Comparison of ENCODE assay signal across 8 cellular contexts in the genomic region with DNA sequence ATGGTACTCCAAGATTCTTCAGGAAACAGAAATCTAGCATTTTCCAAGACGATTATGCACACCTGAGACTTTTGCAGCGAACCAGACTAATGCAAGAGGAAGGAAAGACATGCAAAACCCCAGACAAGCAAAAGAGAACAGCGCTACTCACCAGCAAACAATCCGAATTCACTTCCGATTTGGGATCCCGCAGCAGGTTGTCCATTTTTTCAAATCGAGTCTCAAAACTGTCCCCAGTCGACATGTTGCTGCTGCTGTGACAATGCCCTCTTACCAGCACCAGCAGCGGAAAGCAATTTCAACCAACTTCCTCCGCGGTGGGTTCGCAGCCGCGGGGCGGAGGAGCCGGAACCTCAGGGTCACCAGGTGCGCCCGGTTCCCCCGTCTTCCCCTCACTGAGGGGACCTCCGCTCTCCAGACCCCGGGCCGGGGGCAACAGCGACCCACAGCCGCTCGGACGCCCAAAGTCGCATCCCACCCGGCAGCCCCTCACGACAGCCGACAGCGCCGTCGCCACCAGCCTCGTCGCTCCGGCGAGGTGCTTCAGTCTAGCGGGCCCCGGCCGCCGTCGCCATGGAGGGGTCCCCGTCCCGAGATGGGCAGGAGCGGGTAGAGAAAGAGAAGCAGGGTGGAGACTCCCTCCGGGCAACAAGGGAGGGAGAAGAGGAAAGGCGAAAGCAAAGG.
DNase-seq lines count a peak whose midpoint lies in the region; ATAC-seq and TF ChIP-seq lines count a peak whose summit lies in the region.

No MANE protein-coding gene starts in this region.

- H3K27ac ChIP-seq in mucosa of rectum (ENCODE audit: low read depth in 2 of 2, low read length in 2 of 2), result peak overlapping the region; percentile 97 to 98

- TF ChIP-seq CTCF in epithelial cell of esophagus (IDR thresholded peaks at IDR 0.05; ENCODE audit: insufficient read depth, low read depth, low read length, missing control alignments), result no peak

- H3K36me3 ChIP-seq in mucosa of rectum (ENCODE audit: control insufficient read depth in 2 of 2, insufficient read depth in 2 of 2, low read length in 2 of 2), result no peaks in the 10 kb centered on the region

- peaks cover 9 to 19% of the 10 kb centered on the region in 2 donors for H3K4me1 ChIP-seq in mucosa of rectum (ENCODE audit: control insufficient read depth in 2 of 2, insufficient read depth in 2 of 2, low read length in 2 of 2)

- H3K4me3 ChIP-seq in epithelial cell of esophagus (ENCODE audit: low read length), result peak overlapping the region; percentile 78
- H3K4me3 ChIP-seq in mucosa of rectum (ENCODE audit: low read length in 2 of 2), result peak overlapping the region; percentile 86 to 99

- H3K27me3 ChIP-seq in mucosa of rectum (ENCODE audit: control insufficient read depth in 2 of 2, insufficient read depth in 2 of 2, low read length in 2 of 2), result no peaks in the 10 kb centered on the region

- H3K9me3 ChIP-seq in mucosa of rectum (ENCODE audit: control insufficient read depth in 2 of 2, low read length in 2 of 2), result no peaks in the 10 kb centered on the region

- DNase-seq in DMS79 treated with DMSO at 0.1 percent for 48 hours (lab: John Stamatoyannopoulos, UW) (peak; percentile 41), DMS79 (lab: John Stamatoyannopoulos, UW) (no peak), NCI-H82 (lab: John Stamatoyannopoulos, UW) (peak; percentile 84), epithelial cell of esophagus (ENCODE audit: low read depth) (peak; percentile 52)
- DNase-seq in activated CD8-positive, alpha-beta memory T cell treated with anti-CD3 and anti-CD28 coated beads, Interleukin-2, amount 50 U/mL, for 24 hours (ENCODE audit: extremely low read depth), result peak; percentile 20
- peak; percentile 34 to 47 for DNase-seq in stimulated activated CD8-positive, alpha-beta memory T cell treated with anti-CD3 and anti-CD28 coated beads, Interleukin-7, amount 100 ng/mL, for 1 hour (ENCODE audit: low read depth in 2 of 2)

- peak overlapping the region; percentile 92 to 97 for H3K9ac ChIP-seq in mucosa of rectum (ENCODE audit: low read depth in 1 of 2, low read length in 2 of 2)

- ATAC-seq in HG02884 (IDR thresholded peaks at IDR 0.05; ENCODE audit: unreplicated experiment), result peak; percentile 20
